Comparison of ENCODE assay signal across 35 cellular contexts in genomic region chr18:1422634-1423033, GRCh38.
"Had no signal": no experiment of that assay in that cellular context is flagged by ENCODE, and none has a peak within 500 bp of the region (broad histone marks: within the 10 kb centered on the region; RNA-seq: fewer than 3 reads in every experiment).

No MANE protein-coding gene starts in this region.

- H3K9me3 ChIP-seq: MG63 had no signal

- DNase-seq: Kasumi-1, MG63, MM.1S, MV-4-11, NCI-H1048, NCI-H1092, NCI-H1092 treated with DMSO at 0.1 percent for 48 hours, NCI-H1105, NCI-H1105 treated with DMSO at 0.1 percent for 48 hours, NCI-H1417, NCI-H1417 treated with DMSO at 0.1 percent for 48 hours, NCI-H1436, NCI-H1436 treated with DMSO at 0.1 percent for 48 hours, NCI-H146, NCI-H1694, NCI-H1694 treated with DMSO at 0.1 percent for 48 hours, NCI-H187, NCI-H187 treated with DMSO at 0.1 percent for 48 hours, NCI-H1930, NCI-H2029, NCI-H2029 treated with DMSO at 0.1 percent for 48 hours, NCI-H2081, NCI-H2081 treated with DMSO at 0.1 percent for 48 hours, NCI-H2107, NCI-H2171, NCI-H2171 treated with DMSO at 0.1 percent for 48 hours, NCI-H2227 treated with DMSO at 0.1 percent for 48 hours, NCI-H226, NCI-H345, NCI-H446, NCI-H446 treated with DMSO at 0.1 percent for 48 hours, NCI-H510A, NCI-H510A treated with DMSO at 0.1 percent for 48 hours, NCI-H524, NCI-H524 treated with DMSO at 0.1 percent for 48 hours had no signal

- H3K27me3 ChIP-seq: MG63 had no signal

- H3K36me3 ChIP-seq: MG63 had no signal

- H3K4me3 ChIP-seq: MG63 had no signal
